ENCODE assay signal across 24 cellular contexts in genomic region chr19:54560881-54561385, GRCh38. TPM values are rescaled to one million over a fixed set of nuclear protein-coding genes. Genes with fewer than 3 reads are reported as not detected.
DNase-seq lines count a peak whose midpoint lies in the region; TF ChIP-seq lines count a peak whose summit lies in the region.
"Had no signal": no experiment of that assay in that cellular context is flagged by ENCODE, and none has a peak within 500 bp of the region (broad histone marks: within the 10 kb centered on the region; RNA-seq: fewer than 3 reads in every experiment).

No MANE protein-coding gene starts in this region.

- H3K4me1 Mint-ChIP-seq in osteocyte (ENCODE audit: unreplicated experiment), result no peaks in the 10 kb centered on the region

- H3K27ac Mint-ChIP-seq in osteocyte (ENCODE audit: unreplicated experiment), result no peak overlapping the region
- H3K27ac Mint-ChIP-seq: CD4-positive, alpha-beta T cell; T-helper 1 cell treated with Interleukin-12 subunit alpha and Interleukin-12 subunit beta and Interleukin-4 antibody, amounts not matched to agents 30 μg/mL and 1 μg/mL, for 36 hours had no signal

- no peak overlapping the region for H3K4me3 Mint-ChIP-seq in osteocyte (ENCODE audit: unreplicated experiment)
- H3K4me3 Mint-ChIP-seq: CD4-positive, alpha-beta T cell; T-helper 1 cell treated with Interleukin-12 subunit alpha and Interleukin-12 subunit beta and Interleukin-4 antibody, amounts not matched to agents 30 μg/mL and 1 μg/mL, for 36 hours had no signal

- peaks cover 11% of the 10 kb centered on the region for H3K9me3 Mint-ChIP-seq in osteocyte (ENCODE audit: unreplicated experiment)
- H3K9me3 Mint-ChIP-seq: CD4-positive, alpha-beta T cell; T-helper 1 cell treated with Interleukin-12 subunit alpha and Interleukin-12 subunit beta and Interleukin-4 antibody, amounts not matched to agents 30 μg/mL and 1 μg/mL, for 36 hours had no signal

- H3K36me3 Mint-ChIP-seq in osteocyte (ENCODE audit: unreplicated experiment), result no peaks in the 10 kb centered on the region

- peak; percentile 68 for DNase-seq in Daoy (ENCODE audit: low read depth)
- peak; percentile 9 for DNase-seq in HS-5 (ENCODE audit: low read depth)
- peak; percentile 35 for DNase-seq in RKO (ENCODE audit: low spot score)
- peak; percentile 5 for DNase-seq in osteocyte (ENCODE audit: extremely low spot score, unreplicated experiment)
- DNase-seq in dedifferentiated amniotic fluid mesenchymal stem cell (ENCODE audit: extremely low spot score), result no peak
- DNase-seq in NCI-H82 (lab: John Stamatoyannopoulos, UW), result no peak
- DNase-seq in NCI-H1092 treated with DMSO at 0.1 percent for 48 hours (lab: John Stamatoyannopoulos, UW), result no peak
- no peak for DNase-seq in DMS 273 treated with DMSO at 0.1 percent for 48 hours (lab: John Stamatoyannopoulos, UW)
- DNase-seq: AML-193; CD4-positive, alpha-beta T cell; DMS79; H7; KG1; NCI-H1092; NCI-H1436 treated with DMSO at 0.1 percent for 48 hours; NCI-H187 treated with DMSO at 0.1 percent for 48 hours; NCI-H2171 treated with DMSO at 0.1 percent for 48 hours; NCI-H345; NCI-H510A treated with DMSO at 0.1 percent for 48 hours; NCI-H748 treated with DMSO at 0.1 percent for 48 hours; PC-9; SHP77 treated with DMSO at 0.1 percent for 48 hours; SW 1271 had no signal

- H3K27me3 Mint-ChIP-seq in osteocyte (ENCODE audit: unreplicated experiment), result no peaks in the 10 kb centered on the region

- TF ChIP-seq CTCF in osteocyte (IDR thresholded peaks at IDR 0.05), result no peak

RNA-seq across cellular contexts. Expression of gene LILRA2, which starts 12.7 kb away (rescaled TPM):
- not detected in 2 replicates for total RNA-seq in Daoy (2014; rRNA removed; shearing (Covaris generic))
- not detected in 2 replicates for total RNA-seq in osteocyte
- total RNA-seq: H7, PC-9 had no signal

RNA-seq across cellular contexts. Expression of gene LILRA1, which starts 32.5 kb away (rescaled TPM):
- not detected in 2 replicates for total RNA-seq in Daoy (2014; rRNA removed; shearing (Covaris generic))
- not detected in 2 replicates for total RNA-seq in osteocyte
- total RNA-seq: H7, PC-9 had no signal

RNA-seq across cellular contexts. Expression of gene LAIR2, which starts 58.3 kb away (rescaled TPM):
- total RNA-seq in Daoy (2014; rRNA removed; shearing (Covaris generic)), result not detected in 2 replicates
- not detected in 2 replicates for total RNA-seq in osteocyte
- total RNA-seq: H7, PC-9 had no signal

Comparison
In these comparisons a context has a peak if more than half of its experiments do, and no peak if none do; other contexts are left out.
1. DNase-seq: peak in Daoy (single experiment), HS-5 (single experiment), RKO (single experiment) and osteocyte (single experiment); none in dedifferentiated amniotic fluid mesenchymal stem cell (single experiment), NCI-H82 (single experiment), NCI-H1092 treated with DMSO at 0.1 percent for 48 hours (single experiment) and DMS 273 treated with DMSO at 0.1 percent for 48 hours (single experiment).